Comparison of ENCODE assay signal across 21 cellular contexts in the genomic region with DNA sequence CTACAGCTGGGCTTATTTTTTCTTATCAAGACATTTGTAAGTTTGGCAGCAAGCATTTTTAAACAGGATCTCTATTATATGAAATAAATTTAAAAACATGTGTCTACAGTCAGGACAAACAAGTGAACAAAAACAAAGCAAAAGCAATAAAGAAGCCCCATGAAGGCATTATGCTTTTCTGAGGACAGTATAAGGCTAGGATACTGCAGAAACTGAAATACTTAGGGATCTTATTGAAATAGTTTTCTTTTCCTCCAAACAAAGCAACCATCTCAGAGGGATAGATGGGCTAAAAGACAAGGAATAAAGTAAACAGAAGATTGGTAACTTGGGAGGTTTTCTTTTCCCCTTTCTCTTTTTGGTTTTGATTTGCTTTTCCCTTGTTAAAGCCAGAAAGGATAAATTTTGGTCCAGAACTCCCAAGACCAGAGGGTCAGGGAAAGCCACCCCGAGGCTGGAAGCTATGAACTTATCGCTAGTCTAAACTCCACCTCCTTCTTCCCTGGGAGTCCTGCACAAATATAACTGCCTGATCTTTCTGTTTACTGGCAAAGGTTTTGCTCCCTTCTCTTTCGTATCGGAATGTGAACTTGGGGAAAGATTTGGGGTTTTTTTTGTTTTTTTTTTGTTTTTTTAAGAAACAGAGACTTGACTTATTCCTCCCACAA.
A peak's percentile ranks its signal among the peaks of the same experiment; 100 is the strongest.
DNase-seq lines count a peak whose midpoint lies in the region; ATAC-seq and TF ChIP-seq lines count a peak whose summit lies in the region.
"Had no signal": no experiment of that assay in that cellular context is flagged by ENCODE, and none has a peak within 500 bp of the region (broad histone marks: within the 10 kb centered on the region; RNA-seq: fewer than 3 reads in every experiment).

No MANE protein-coding gene starts in this region.

- H3K27ac Mint-ChIP-seq in nephron = peak overlapping the region; percentile 8 to 77 (median 35)
- no peak overlapping the region for H3K27ac Mint-ChIP-seq in stimulated activated naive CD8-positive, alpha-beta T cell treated with anti-CD3 and anti-CD28 coated beads, Interleukin-15, amount 100 ng/mL, for 72 hours
- H3K27ac Mint-ChIP-seq: activated CD4-positive, alpha-beta T cell treated with anti-CD3 and anti-CD28 coated beads for 36 hours; activated T-cell treated with anti-CD3 and anti-CD28 coated beads, Interleukin-2, amount 50 U/mL, for 24 hours; H9; memory B cell had no signal

- H3K27ac ChIP-seq in subcutaneous abdominal adipose tissue (ENCODE audit: low read depth, low read length) = peak overlapping the region; percentile 59

- H3K4me3 ChIP-seq in fibroblast of the aortic adventitia (ENCODE audit: low read depth, low read length) (no peak overlapping the region), subcutaneous abdominal adipose tissue (ENCODE audit: low read depth in 1 of 5, low read length in 5 of 5) (peak overlapping the region in 2 of 5 donors; percentile 6 to 16)

- H3K9me3 Mint-ChIP-seq in nephron = no peaks in the 10 kb centered on the region
- no peaks in the 10 kb centered on the region for H3K9me3 Mint-ChIP-seq in stimulated activated naive CD8-positive, alpha-beta T cell treated with anti-CD3 and anti-CD28 coated beads, Interleukin-15, amount 100 ng/mL, for 72 hours
- H3K9me3 Mint-ChIP-seq: activated T-cell treated with anti-CD3 and anti-CD28 coated beads, Interleukin-2, amount 50 U/mL, for 24 hours; memory B cell had no signal

- H3K9me3 ChIP-seq in subcutaneous abdominal adipose tissue (ENCODE audit: control insufficient read depth in 5 of 5, low read length in 5 of 5) = no peaks in the 10 kb centered on the region
- H3K9me3 ChIP-seq: SK-N-SH had no signal

- peaks cover 0 to 9% (median 0%) of the 10 kb centered on the region in 5 donors for H3K36me3 ChIP-seq in subcutaneous abdominal adipose tissue (ENCODE audit: control insufficient read depth in 5 of 5, insufficient read depth in 5 of 5, low read length in 5 of 5)

- peaks cover 61% of the 10 kb centered on the region for H3K4me1 Mint-ChIP-seq in nephron
- peaks cover 6% of the 10 kb centered on the region for H3K4me1 Mint-ChIP-seq in stimulated activated naive CD8-positive, alpha-beta T cell treated with anti-CD3 and anti-CD28 coated beads, Interleukin-15, amount 100 ng/mL, for 72 hours
- H3K4me1 Mint-ChIP-seq: activated CD4-positive, alpha-beta T cell treated with anti-CD3 and anti-CD28 coated beads for 36 hours had no signal

- H3K27me3 Mint-ChIP-seq in nephron (ENCODE audit: low read depth) = no peaks in the 10 kb centered on the region
- H3K27me3 Mint-ChIP-seq in stimulated activated naive CD8-positive, alpha-beta T cell treated with anti-CD3 and anti-CD28 coated beads, Interleukin-15, amount 100 ng/mL, for 72 hours = peaks cover 28% of the 10 kb centered on the region

- TF ChIP-seq CTCF in fibroblast of the aortic adventitia (IDR thresholded peaks at IDR 0.05; ENCODE audit: insufficient read depth, low read length) (no peak), nephron (IDR thresholded peaks at IDR 0.05; ENCODE audit: unreplicated experiment in 3 of 3) (no peak)

- H3K9ac ChIP-seq in subcutaneous abdominal adipose tissue (ENCODE audit: low read length in 5 of 5) = peak overlapping the region in 1 of 5 donors; percentile 26
- H3K9ac ChIP-seq: SK-N-SH had no signal

- no peaks in the 10 kb centered on the region for H3K27me3 ChIP-seq in subcutaneous abdominal adipose tissue (ENCODE audit: control insufficient read depth in 5 of 5, insufficient read depth in 4 of 5, low read length in 5 of 5)

- DNase-seq in OCI-M1 (lab: John Stamatoyannopoulos, UW) = peak; percentile 41
- DNase-seq in fibroblast of the aortic adventitia (ENCODE audit: low read depth) = peak; percentile 6
- DNase-seq in NCI-H69 (lab: John Stamatoyannopoulos, UW) = no peak
- DNase-seq in stimulated activated naive CD8-positive, alpha-beta T cell treated with anti-CD3 and anti-CD28 coated beads, Interleukin-15, amount 100 ng/mL, for 72 hours = no peak
- DNase-seq in NOMO-1 treated with dmso at 0.1 percent for 144 hours (lab: John Stamatoyannopoulos, UW; ENCODE audit: unreplicated experiment) = no peak
- DNase-seq: activated CD4-positive, alpha-beta T cell treated with anti-CD3 and anti-CD28 coated beads for 36 hours; activated T-cell treated with anti-CD3 and anti-CD28 coated beads, Interleukin-2, amount 50 U/mL, for 24 hours; DND-41; effector CD8-positive, alpha-beta T cell; H9; kidney glomerular epithelial cell; naive B cell; NCI-H1694; NCI-H524 treated with DMSO at 0.1 percent for 48 hours; SK-N-SH; stimulated activated CD8-positive, alpha-beta memory T cell treated with anti-CD3 and anti-CD28 coated beads, Interleukin-4, amount 100 ng/mL, for 48 hours; T-helper 2 cell had no signal

- ATAC-seq in stimulated activated naive CD8-positive, alpha-beta T cell treated with anti-CD3 and anti-CD28 coated beads, Interleukin-15, amount 100 ng/mL, for 72 hours = no peak
- ATAC-seq in GM21723 (IDR thresholded peaks at IDR 0.05; ENCODE audit: unreplicated experiment) = no peak
- ATAC-seq: activated CD4-positive, alpha-beta T cell treated with anti-CD3 and anti-CD28 coated beads for 36 hours had no signal

- H3K4me3 Mint-ChIP-seq in nephron = no peak overlapping the region
- H3K4me3 Mint-ChIP-seq in stimulated activated naive CD8-positive, alpha-beta T cell treated with anti-CD3 and anti-CD28 coated beads, Interleukin-15, amount 100 ng/mL, for 72 hours = no peak overlapping the region
- H3K4me3 Mint-ChIP-seq: activated CD4-positive, alpha-beta T cell treated with anti-CD3 and anti-CD28 coated beads for 36 hours; activated T-cell treated with anti-CD3 and anti-CD28 coated beads, Interleukin-2, amount 50 U/mL, for 24 hours; H9; memory B cell; naive B cell had no signal

- peaks cover 4% of the 10 kb centered on the region for H3K36me3 Mint-ChIP-seq in nephron (ENCODE audit: low read depth)
- H3K36me3 Mint-ChIP-seq: memory B cell had no signal

- H3K4me1 ChIP-seq in subcutaneous abdominal adipose tissue (ENCODE audit: control insufficient read depth in 5 of 5, insufficient read depth in 5 of 5, low read length in 5 of 5) = peaks cover 9 to 43% (median 33%) of the 10 kb centered on the region in 5 donors

Comparison
In these comparisons a context has a peak if more than half of its experiments do, and no peak if none do; other contexts are left out.
1. DNase-seq: peak in OCI-M1 (single experiment) and fibroblast of the aortic adventitia (single experiment); none in NCI-H69 (single experiment), stimulated activated naive CD8-positive, alpha-beta T cell treated with anti-CD3 and anti-CD28 coated beads, Interleukin-15, amount 100 ng/mL, for 72 hours (0 of 2) and NOMO-1 treated with dmso at 0.1 percent for 144 hours (single experiment).
2. H3K27ac Mint-ChIP-seq: peak in nephron (3 of 3); none in stimulated activated naive CD8-positive, alpha-beta T cell treated with anti-CD3 and anti-CD28 coated beads, Interleukin-15, amount 100 ng/mL, for 72 hours (0 of 2).